ENCODE assay signal across 14 cellular contexts in genomic region chr18:3472681-3473544, GRCh38. TPM values are rescaled to one million over a fixed set of nuclear protein-coding genes. Genes with fewer than 3 reads are reported as not detected.
DNase-seq lines count a peak whose midpoint lies in the region; ATAC-seq, FAIRE-seq and TF ChIP-seq lines count a peak whose summit lies in the region.
"Had no signal": no experiment of that assay in that cellular context is flagged by ENCODE, and none has a peak within 500 bp of the region (broad histone marks: within the 10 kb centered on the region; RNA-seq: fewer than 3 reads in every experiment).

No MANE protein-coding gene starts in this region.

- BruUV-seq in GM12878 (replicated peaks; lab: Mats Ljungman, UMichigan): no TSS peak

- no peak overlapping the region for H3K4ac ChIP-seq in trophoblast cell (ENCODE audit: low read depth, low read length)

- TF ChIP-seq POLR2A in GM12878 (IDR thresholded peaks at IDR 0.05; ENCODE audit: low read depth, low read length): no peak

- H3K4me2 ChIP-seq in GM12878 (ENCODE audit: control insufficient read depth, insufficient read depth): no peak overlapping the region
- H3K4me2 ChIP-seq in trophoblast cell (ENCODE audit: low read length): no peak overlapping the region

- H4K91ac ChIP-seq in trophoblast cell (ENCODE audit: low read depth, low read length): no peak overlapping the region

- no peaks in the 10 kb centered on the region for H3K79me1 ChIP-seq in trophoblast cell (ENCODE audit: low read length)

- H3K79me2 ChIP-seq in GM12878 (ENCODE audit: control insufficient read depth, insufficient read depth, low read length) (no peaks in the 10 kb centered on the region), trophoblast cell (ENCODE audit: control insufficient read depth, insufficient read depth, low read length, poor library complexity) (no peaks in the 10 kb centered on the region)

- ATAC-seq in GM18519 (IDR thresholded peaks at IDR 0.05; ENCODE audit: low FRiP score, unreplicated experiment) (peak; percentile 91), GM19463 (IDR thresholded peaks at IDR 0.05; ENCODE audit: unreplicated experiment) (peak; percentile 90), HG03103 (IDR thresholded peaks at IDR 0.05; ENCODE audit: low read depth, unreplicated experiment) (peak; percentile 80), GM12878 (peak; percentile 96), omental fat pad (ENCODE audit: low FRiP score) (no peak)
- ATAC-seq: gastroesophageal sphincter; naive thymus-derived CD4-positive, alpha-beta T cell had no signal

- H3K18ac ChIP-seq in trophoblast cell (ENCODE audit: low read length): no peak overlapping the region

- no peak for TF ChIP-seq CTCF in GM12878 (IDR thresholded peaks at IDR 0.05 in 2 of 3, conservative IDR thresholded peaks at IDR 0.05 in 1 of 3; ENCODE audit: control insufficient read depth in 2 of 3, extremely low read depth in 1 of 3, insufficient read depth in 1 of 3, low read depth in 3 of 3, low read length in 3 of 3)
- TF ChIP-seq CTCF in omental fat pad (IDR thresholded peaks at IDR 0.05): no peak

- WGBS in GM12878 (ENCODE audit: insufficient coverage, insufficient replicate concordance, low lambda C conversion rate, missing lambda C conversion rate): 32% methylated on average over 18 of the region's 18 CpGs
- no CpG with 5 or more reads among the region's 18 CpGs for WGBS in trophoblast cell (ENCODE audit: extremely low coverage, insufficient coverage, insufficient read length)

- RAD21 ChIA-PET in GM12878 (lab: Charles Lee; ENCODE audit: unreplicated experiment): interaction anchor here (0.7 to 1.9 kb wide), 8 partner anchors 11 to 113 kb away, joined by 3 to 11 read pairs (median 6); no protein-coding TSS in a partner anchor

- no peak overlapping the region for H3K14ac ChIP-seq in trophoblast cell (ENCODE audit: low read length)

- POLR2A ChIA-PET in GM12878 (lab: Charles Lee): interaction anchor here (0.7 to 1.2 kb wide), 3 partner anchors 13 to 36 kb away, joined by 3 to 4 read pairs (median 3); no protein-coding TSS in a partner anchor

- H3K9ac ChIP-seq in GM12878 (ENCODE audit: control insufficient read depth, insufficient read depth, low read length) (no peak overlapping the region), trophoblast cell (ENCODE audit: low read length) (no peak overlapping the region)

- H2BK5ac ChIP-seq in trophoblast cell (ENCODE audit: low read depth, low read length, poor library complexity): no peak overlapping the region

- FAIRE-seq in GM12878 (lab: Jason Lieb, UNC): peak; percentile 57
- FAIRE-seq: astrocyte had no signal

- no peaks in the 10 kb centered on the region for H4K20me1 ChIP-seq in GM12878 (ENCODE audit: control insufficient read depth, insufficient read depth)

- in situ Hi-C loops in GM12878 (cut with MboI): no loop called here

- H3K27me3 ChIP-seq in GM12878 (replicated peaks in 1 of 2; ENCODE audit: control insufficient read depth in 2 of 2, insufficient read depth in 2 of 2, low read length in 1 of 2) (no peaks in the 10 kb centered on the region), trophoblast cell (ENCODE audit: insufficient read depth, low read length) (no peaks in the 10 kb centered on the region)
- H3K27me3 ChIP-seq: gastroesophageal sphincter, thyroid gland had no signal

- DNase-seq in GM12878 (ENCODE audit: low read depth, low spot score) (no peak), OCI-M2 (lab: John Stamatoyannopoulos, UW; ENCODE audit: unreplicated experiment) (no peak), omental fat pad (ENCODE audit: low spot score) (no peak), trophoblast cell (no peak), hepatic stellate cell (ENCODE audit: low spot score) (no peak)
- DNase-seq: COR-L47; effector CD8-positive, alpha-beta T cell; naive thymus-derived CD4-positive, alpha-beta T cell had no signal

- no peak overlapping the region for H3K4me3 ChIP-seq in GM12878
- H3K4me3 ChIP-seq in trophoblast cell (ENCODE audit: low read depth, low read length): no peak overlapping the region
- H3K4me3 ChIP-seq: gastroesophageal sphincter, thyroid gland had no signal

- TF ChIP-seq EP300 in GM12878 (IDR thresholded peaks at IDR 0.05; ENCODE audit: borderline replicate concordance in 1 of 2, control insufficient read depth in 1 of 2, low read depth in 2 of 2, low read length in 2 of 2): peak in 1 of 2 experiments; percentile 56; a peak in 1 of 4 replicates

- CTCF ChIA-PET in GM12878 (lab: Yijun Ruan, JAX): interaction anchor here (1.0 to 3.3 kb wide), 7 partner anchors 10 to 113 kb away, joined by 3 to 25 read pairs (median 11); no protein-coding TSS in a partner anchor

- SMC1A ChIA-PET in GM12878 (lab: Charles Lee; ENCODE audit: uncharacterized antibody, unreplicated experiment): interaction anchor here (0.6 to 3.0 kb wide), 15 partner anchors 9 to 194 kb away, joined by 3 to 16 read pairs (median 4); no protein-coding TSS in a partner anchor

- no peak overlapping the region for H3K23ac ChIP-seq in trophoblast cell (ENCODE audit: low read length)

- no peak overlapping the region for H2BK12ac ChIP-seq in trophoblast cell (ENCODE audit: low read length)

- H3K9me3 ChIP-seq in GM12878 (replicated peaks; ENCODE audit: control insufficient read depth, insufficient read depth, low read length): no peaks in the 10 kb centered on the region; the same call in 2 of the 3 replicates
- H3K9me3 ChIP-seq in trophoblast cell (ENCODE audit: insufficient read depth, low read depth, low read length): peaks cover 1% of the 10 kb centered on the region
- H3K9me3 ChIP-seq: thyroid gland had no signal

- H2AFZ ChIP-seq in GM12878 (ENCODE audit: control insufficient read depth, low read depth, low read length) (no peak overlapping the region), trophoblast cell (ENCODE audit: insufficient read depth, low read length, poor library complexity) (no peak overlapping the region)

- no peak for TF ChIP-seq RAD21 in GM12878 (IDR thresholded peaks at IDR 0.05; ENCODE audit: insufficient read depth, low read depth, low read length)

- H2AK5ac ChIP-seq in trophoblast cell (ENCODE audit: low read length): no peak overlapping the region

- no peaks in the 10 kb centered on the region for H3K4me1 ChIP-seq in GM12878 (ENCODE audit: control insufficient read depth, insufficient read depth, low read length)
- peaks cover 0 to 2% of the 10 kb centered on the region in 2 experiments for H3K4me1 ChIP-seq in trophoblast cell (ENCODE audit: control insufficient read depth in 1 of 2, insufficient read depth in 2 of 2, low read length in 2 of 2)
- H3K4me1 ChIP-seq: gastroesophageal sphincter had no signal

- H3K36me3 ChIP-seq in GM12878 (ENCODE audit: control insufficient read depth in 2 of 2, insufficient read depth in 2 of 2, low read length in 1 of 2) (no peaks in the 10 kb centered on the region), trophoblast cell (ENCODE audit: control insufficient read depth in 1 of 2, insufficient read depth in 2 of 2, low read length in 2 of 2) (no peaks in the 10 kb centered on the region)
- H3K36me3 ChIP-seq: gastroesophageal sphincter, thyroid gland had no signal

- intact Hi-C loops in GM12878 (cut with micrococcal nuclease; ENCODE audit: unreplicated experiment): no loop called here

- no peak overlapping the region for H4K12ac ChIP-seq in trophoblast cell (ENCODE audit: low read depth, low read length)

- H4K8ac ChIP-seq in trophoblast cell (ENCODE audit: low read depth, low read length): no peak overlapping the region

- H2BK120ac ChIP-seq in trophoblast cell (ENCODE audit: insufficient read depth, low read length, poor library complexity): no peak overlapping the region

- no peak overlapping the region for H3K27ac ChIP-seq in GM12878 (ENCODE audit: control insufficient read depth, insufficient read depth)
- H3K27ac ChIP-seq in trophoblast cell (ENCODE audit: low read depth, low read length): no peak overlapping the region
- H3K27ac ChIP-seq: gastroesophageal sphincter, thyroid gland had no signal

TF ChIP-seq in GM12878, 131 proteins besides CTCF, POLR2A, EP300 and RAD21 (continues in another document):
- TF ChIP-seq RELA (IDR thresholded peaks at IDR 0.05; ENCODE audit: borderline replicate concordance, partially characterized antibody) (peak; percentile 6), ZSCAN29 (IDR thresholded peaks at IDR 0.05) (no peak), CREM (IDR thresholded peaks at IDR 0.05; ENCODE audit: low read depth) (0 out of 2 replicates have a peak, but pooled peaks have one; percentile 12), YBX1 (IDR thresholded peaks at IDR 0.05) (no peak), SP1 (IDR thresholded peaks at IDR 0.05; ENCODE audit: low read depth, low read length) (no peak), KAT2A (conservative IDR thresholded peaks at IDR 0.05; ENCODE audit: control insufficient read depth, low read depth, low read length) (no peak), BHLHE40 (IDR thresholded peaks at IDR 0.05; ENCODE audit: borderline replicate concordance in 1 of 2, low read depth in 2 of 2, low read length in 1 of 2) (peak in 1 of 2 experiments; percentile 11; a peak in 1 of 4 replicates)

RNA-seq across cellular contexts. Expression of gene TGIF1, which starts 22.9 kb away (rescaled TPM):
- total RNA-seq in GM12878 (2013; cell fraction: nucleolus; rRNA removed): 35.4 and 35.6 TPM in 2 replicates
- total RNA-seq in GM12878 (2014; rRNA removed): 8.3 and 9.0 TPM in 2 replicates
- total RNA-seq in GM12878 (2014; rRNA removed; fragmentation: Illumina TruSeq; extraction: Trizol): 5.3 and 6.7 TPM in 2 replicates
- total RNA-seq in GM12878 (2021): 6.2 and 6.4 TPM in 2 replicates
- 2.1 TPM for polyA plus RNA-seq in GM12878 (2011; ENCODE audit: low read depth)
- polyA plus RNA-seq in GM12878 (2011; rRNA removed): 1.5 and 1.8 TPM in 2 replicates
- 1.6 and 2.5 TPM in 2 replicates for polyA plus RNA-seq in GM12878 (2011; cell fraction: cytosol; rRNA removed)
- polyA plus RNA-seq in GM12878 (2011; cell fraction: nucleus; rRNA removed): 2.9 and 6.2 TPM in 2 replicates
- polyA plus RNA-seq in GM12878 (2012): 3.6 and 6.1 TPM in 2 replicates
- 8.5 and 9.3 TPM in 2 replicates for polyA plus RNA-seq in GM12878 (2014; fragmentation: Illumina TruSeq; extraction: Trizol)
- polyA plus RNA-seq in GM12878 (2014; fragmentation: Nextera tagmentation; extraction: Ambion mirVana): 1 to 10 TPM; 2.1 TPM
- polyA plus RNA-seq in GM12878 (2014; rRNA removed): 6.6 and 7.8 TPM in 2 replicates
- polyA plus RNA-seq in GM12878 (2016; fragmentation: Nextera tagmentation; extraction: Ambion mirVana): 1 to 10 TPM; 6.2 to 7.2 TPM
- polyA minus RNA-seq in GM12878 (2011; rRNA and poly(A)+ RNA removed): 0.51 and 2.2 TPM in 2 replicates
- 1.2 and 1.7 TPM in 2 replicates for polyA minus RNA-seq in GM12878 (2011; cell fraction: cytosol; rRNA and poly(A)+ RNA removed)
- 0.85 and 2.9 TPM in 2 replicates for polyA minus RNA-seq in GM12878 (2011; cell fraction: nucleus; rRNA and poly(A)+ RNA removed)
- 100 to 1,000 TPM in 1 of 4 donors, 10 to 100 TPM in 3; 64.5 to 123 (median 88.7) TPM for total RNA-seq in omental fat pad
- polyA plus RNA-seq in trophoblast cell (2013): 125 and 128 TPM in 2 replicates
